In the genomic region with DNA sequence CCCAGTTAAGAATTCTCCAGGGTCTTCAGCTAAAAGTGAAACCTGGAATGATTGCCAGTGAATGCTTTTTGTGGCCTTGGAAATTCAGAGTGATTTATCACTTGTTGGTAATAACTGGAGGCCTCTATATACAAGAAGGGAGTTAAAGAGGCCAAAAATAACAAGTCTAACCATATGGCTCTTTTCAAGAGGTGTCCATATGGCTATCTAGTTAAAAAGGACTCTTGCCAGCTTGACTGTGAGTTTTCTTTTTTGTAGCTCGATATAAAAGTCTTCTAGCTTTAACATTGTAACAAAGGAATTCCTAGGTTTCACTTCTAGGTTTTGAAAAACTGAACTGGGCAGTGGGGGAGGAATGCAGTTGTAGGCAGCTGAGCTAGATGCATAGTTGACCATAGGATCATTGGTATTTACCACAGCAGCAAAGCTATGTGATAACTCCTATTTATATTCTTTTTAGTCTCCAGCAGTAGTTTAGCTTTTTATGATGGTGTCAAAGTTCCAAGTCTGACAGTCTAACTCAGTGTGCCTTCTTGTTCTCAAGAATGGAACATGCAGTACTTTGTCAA, we compare ENCODE assay signal across 10 cellular contexts. TPM values are rescaled to one million over a fixed set of nuclear protein-coding genes. Genes with fewer than 3 reads are reported as not detected.
DNase-seq lines count a peak whose midpoint lies in the region; ATAC-seq and TF ChIP-seq lines count a peak whose summit lies in the region.
"Had no signal": no experiment of that assay in that cellular context is flagged by ENCODE, and none has a peak within 500 bp of the region (broad histone marks: within the 10 kb centered on the region; RNA-seq: fewer than 3 reads in every experiment).

No MANE protein-coding gene starts in this region.

- peak; percentile 46 to 49 for DNase-seq in Caco-2
- peak; percentile 49 for DNase-seq in NOMO-1 treated with DMSO at 0.1 percent for 48 hours (lab: John Stamatoyannopoulos, UW; ENCODE audit: unreplicated experiment)
- DNase-seq in fibroblast of the conjunctiva (ENCODE audit: low read depth), result peak; percentile 30
- DNase-seq in psoas muscle, result no peak
- no peak for DNase-seq in NCI-H187 treated with DMSO at 0.1 percent for 48 hours (lab: John Stamatoyannopoulos, UW)
- DNase-seq in activated CD4-positive, alpha-beta T cell treated with anti-CD3 and anti-CD28 coated beads, Interleukin-2, amount 10 ng/mL, durations not matched to agents 24 days and 14 days, result no peak
- no peak for DNase-seq in mesenteric fat pad (ENCODE audit: low spot score)
- DNase-seq: activated CD4-positive, CD25-positive, alpha-beta regulatory T cell treated with anti-CD3 and anti-CD28 coated beads, Interleukin-2, amount 50 U/mL, for 72 hours; DMS79 had no signal

- POLR2A ChIA-PET in Caco-2 (lab: Charles Lee), result interaction anchor here (0.8 kb wide), 1 partner anchor 9 kb away, joined by 3 read pairs; no protein-coding TSS in a partner anchor

- peak overlapping the region; percentile 9 for H3K4me3 Mint-ChIP-seq in Caco-2 (ENCODE audit: unreplicated experiment)
- no peak overlapping the region for H3K4me3 Mint-ChIP-seq in activated CD4-positive, alpha-beta T cell treated with anti-CD3 and anti-CD28 coated beads, Interleukin-2, amount 10 ng/mL, durations not matched to agents 24 days and 14 days

- 3 to 13% (median 3%) methylated on average over 1 of the region's 1 CpG for WGBS in psoas muscle, 3 donors

- CTCF ChIA-PET in Caco-2 (lab: Charles Lee), result interaction anchor here (1.0 to 2.0 kb wide), 2 partner anchors 14 to 23 kb away, joined by 3 to 8 read pairs; no protein-coding TSS in a partner anchor

- peaks cover 14% of the 10 kb centered on the region for H3K4me1 Mint-ChIP-seq in Caco-2 (ENCODE audit: low read depth, unreplicated experiment)
- H3K4me1 Mint-ChIP-seq in activated CD4-positive, alpha-beta T cell treated with anti-CD3 and anti-CD28 coated beads, Interleukin-2, amount 10 ng/mL, durations not matched to agents 24 days and 14 days, result no peaks in the 10 kb centered on the region

- no peaks in the 10 kb centered on the region for H3K9me3 Mint-ChIP-seq in Caco-2 (ENCODE audit: unreplicated experiment)
- H3K9me3 Mint-ChIP-seq in activated CD4-positive, alpha-beta T cell treated with anti-CD3 and anti-CD28 coated beads, Interleukin-2, amount 10 ng/mL, durations not matched to agents 24 days and 14 days, result no peaks in the 10 kb centered on the region

- H3K27me3 ChIP-seq in Caco-2 (replicated peaks; ENCODE audit: control insufficient read depth, insufficient read depth, low read length) (no peaks in the 10 kb centered on the region), psoas muscle (ENCODE audit: insufficient read depth in 3 of 3, low read length in 2 of 3) (no peaks in the 10 kb centered on the region)

- ATAC-seq in psoas muscle, result peak in 1 of 4 donors; percentile 71
- ATAC-seq in GM19328 (IDR thresholded peaks at IDR 0.05; ENCODE audit: unreplicated experiment), result no peak

- H3K4me3 ChIP-seq in Caco-2 (ENCODE audit: low read depth, low read length) (no peak overlapping the region), psoas muscle (peak overlapping the region; percentile 9)

- peak overlapping the region; percentile 4 for H3K27ac ChIP-seq in psoas muscle

- no peak for TF ChIP-seq CTCF in Caco-2 (IDR thresholded peaks at IDR 0.05; ENCODE audit: insufficient read depth in 1 of 2, low read depth in 1 of 2, low read length in 1 of 2, severe bottlenecking in 1 of 2, unreplicated experiment in 1 of 2)
- no peak for TF ChIP-seq CTCF in psoas muscle (IDR thresholded peaks at IDR 0.05)

- BruUV-seq in Caco-2 (replicated peaks; lab: Mats Ljungman, UMichigan), result no TSS peak

- H3K27ac Mint-ChIP-seq in Caco-2 (ENCODE audit: unreplicated experiment), result peak overlapping the region; percentile 48
- H3K27ac Mint-ChIP-seq in activated CD4-positive, alpha-beta T cell treated with anti-CD3 and anti-CD28 coated beads, Interleukin-2, amount 10 ng/mL, durations not matched to agents 24 days and 14 days, result no peak overlapping the region

- H3K36me3 ChIP-seq in Caco-2 (ENCODE audit: control insufficient read depth, insufficient read depth, low read length) (no peaks in the 10 kb centered on the region; the same call in 1 of the 2 replicates), psoas muscle (ENCODE audit: insufficient read depth in 1 of 2, low read depth in 1 of 2) (no peaks in the 10 kb centered on the region)

- intact Hi-C loops in Caco-2 (cut with micrococcal nuclease; ENCODE audit: unreplicated experiment) (loop anchor here (1.0 kb wide), 1 partner anchor 22 kb away; no protein-coding TSS in a partner anchor), psoas muscle (cut with DNase I) (no loop called here)
- intact Hi-C loops in activated CD4-positive, alpha-beta T cell treated with anti-CD3 and anti-CD28 coated beads, Interleukin-2, amount 10 ng/mL, durations not matched to agents 24 days and 14 days (cut with micrococcal nuclease), result no loop called here

- H3K36me3 Mint-ChIP-seq in Caco-2 (ENCODE audit: insufficient read depth, unreplicated experiment), result no peaks in the 10 kb centered on the region
- H3K36me3 Mint-ChIP-seq in activated CD4-positive, alpha-beta T cell treated with anti-CD3 and anti-CD28 coated beads, Interleukin-2, amount 10 ng/mL, durations not matched to agents 24 days and 14 days (ENCODE audit: low read depth), result no peaks in the 10 kb centered on the region

- H3K9me3 ChIP-seq in Caco-2 (no peaks in the 10 kb centered on the region), psoas muscle (no peaks in the 10 kb centered on the region)

- H3K4me1 ChIP-seq in Caco-2 (peaks cover 29% of the 10 kb centered on the region), psoas muscle (peaks cover 23% of the 10 kb centered on the region)

- H3K27me3 Mint-ChIP-seq in Caco-2 (ENCODE audit: insufficient read depth, unreplicated experiment), result no peaks in the 10 kb centered on the region
- peaks cover 9% of the 10 kb centered on the region for H3K27me3 Mint-ChIP-seq in activated CD4-positive, alpha-beta T cell treated with anti-CD3 and anti-CD28 coated beads, Interleukin-2, amount 10 ng/mL, durations not matched to agents 24 days and 14 days

RNA-seq across cellular contexts. Expression of a gene that starts 44.4 kb away (rescaled TPM):
- 16.6 and 18.5 TPM in 2 replicates for total RNA-seq in Caco-2 (2022)
- total RNA-seq in psoas muscle, result 1 to 10 TPM; 2.1 to 5.8 (median 4.1) TPM
- polyA plus RNA-seq in psoas muscle, result 1 to 10 TPM; 1.1 to 1.4 (median 1.1) TPM
- total RNA-seq in activated CD4-positive, alpha-beta T cell treated with anti-CD3 and anti-CD28 coated beads, Interleukin-2, amount 10 ng/mL, durations not matched to agents 24 days and 14 days, result 0.14 and 0.23 TPM in 2 replicates
- total RNA-seq in mesenteric fat pad, result 14.4 TPM

Comparison
In these comparisons a context has a peak if more than half of its experiments do, and no peak if none do; other contexts are left out.
1. DNase-seq: peak in Caco-2 (2 of 2), NOMO-1 treated with DMSO at 0.1 percent for 48 hours (single experiment) and fibroblast of the conjunctiva (single experiment); none in psoas muscle (0 of 2), NCI-H187 treated with DMSO at 0.1 percent for 48 hours (single experiment), activated CD4-positive, alpha-beta T cell treated with anti-CD3 and anti-CD28 coated beads, Interleukin-2, amount 10 ng/mL, durations not matched to agents 24 days and 14 days (single experiment) and mesenteric fat pad (single experiment).